11 cellular contexts compared by ENCODE assay signal in the genomic region with DNA sequence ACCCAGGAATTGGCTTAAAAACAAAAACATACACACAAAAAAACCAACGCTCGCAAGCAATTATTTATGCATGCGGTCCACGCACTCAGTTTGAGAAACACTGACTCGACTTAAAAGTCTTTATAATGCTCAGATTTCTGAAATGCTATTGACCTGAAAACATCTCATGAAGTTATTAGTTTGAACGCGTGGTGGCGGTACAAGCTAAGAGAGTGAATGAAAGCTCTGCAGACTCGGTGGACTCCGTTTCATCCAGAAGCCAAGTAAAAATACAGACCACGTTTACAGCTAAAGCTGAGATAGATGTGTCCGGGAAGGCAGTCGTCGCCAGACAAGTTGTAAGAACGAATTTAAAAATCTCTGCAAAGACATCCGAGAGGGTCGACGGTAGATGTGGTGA. TPM values are rescaled to one million over a fixed set of nuclear protein-coding genes. Genes with fewer than 3 reads are reported as not detected.
DNase-seq lines count a peak whose midpoint lies in the region; ATAC-seq, FAIRE-seq and TF ChIP-seq lines count a peak whose summit lies in the region.
"Had no signal": no experiment of that assay in that cellular context is flagged by ENCODE, and none has a peak within 500 bp of the region (broad histone marks: within the 10 kb centered on the region; RNA-seq: fewer than 3 reads in every experiment).

A gene (plus strand): TSS at position 246 of the 400 bp plus-strand sequence. CDS start 201 bp downstream, outside the sequence.

- intact Hi-C loops in uterus (cut with DNase I; ENCODE audit: low total_unique reads) = no loop called here

- peak within 1 kb of the TSS; percentile 42 for H3K4me3 ChIP-seq in A549
- no peak within 1 kb of the TSS for H3K4me3 ChIP-seq in RWPE2 (ENCODE audit: severe bottlenecking)
- no peak within 1 kb of the TSS for H3K4me3 ChIP-seq in foreskin fibroblast (ENCODE audit: low read depth in 1 of 2, low read length in 2 of 2)
- H3K4me3 ChIP-seq in uterus = no peak within 1 kb of the TSS

- H3K27me3 ChIP-seq in RWPE2 (ENCODE audit: insufficient read depth, poor library complexity, severe bottlenecking) (peaks cover 72% of the 10 kb centered on the region), uterus (no peaks in the 10 kb centered on the region)

- no peaks in the 10 kb centered on the region for H3K36me3 ChIP-seq in RWPE2 (ENCODE audit: low read depth)
- no peaks in the 10 kb centered on the region for H3K36me3 ChIP-seq in uterus

- peak within 1 kb of the TSS; percentile 78 for H3K4me2 ChIP-seq in A549

- TF ChIP-seq POLR2A in A549 (IDR thresholded peaks at IDR 0.05; ENCODE audit: low read length) = no peak
- no peak for TF ChIP-seq POLR2A in uterus (IDR thresholded peaks at IDR 0.05)

- H3K9me3 ChIP-seq in A549 = peaks cover 6% of the 10 kb centered on the region; the same call in 2 of the 3 replicates
- peaks cover 2% of the 10 kb centered on the region for H3K9me3 ChIP-seq in RWPE2 (ENCODE audit: severe bottlenecking)
- H3K9me3 ChIP-seq in uterus = peaks cover 0 to 44% of the 10 kb centered on the region in 2 donors

- 20% methylated on average over 18 of the region's 18 CpGs for WGBS in A549 (ENCODE audit: missing lambda C conversion rate)

- no peak for TF ChIP-seq EP300 in A549 (IDR thresholded peaks at IDR 0.05)

- ATAC-seq in A549 (peak; percentile 78 to 91), RWPE2 (ENCODE audit: low read depth) (0 out of 3 replicates have a peak, but pooled peaks have one; percentile 23), HG03439 (IDR thresholded peaks at IDR 0.05; ENCODE audit: unreplicated experiment) (no peak)
- no peak for ATAC-seq in activated CD8-positive, alpha-beta memory T cell treated with anti-CD3 and anti-CD28 coated beads, Interleukin-2, amount 10 ng/mL, durations not matched to agents 7 days and 5 days

- H3K4me1 ChIP-seq in A549 (no peaks in the 10 kb centered on the region), RWPE2 (ENCODE audit: insufficient read depth, poor library complexity, severe bottlenecking) (no peaks in the 10 kb centered on the region), uterus (no peaks in the 10 kb centered on the region)

- no peaks in the 10 kb centered on the region for H3K4me1 Mint-ChIP-seq in activated CD8-positive, alpha-beta memory T cell treated with anti-CD3 and anti-CD28 coated beads, Interleukin-2, amount 10 ng/mL, durations not matched to agents 7 days and 5 days

- TF ChIP-seq CTCF in A549 (IDR thresholded peaks at IDR 0.05) (peak; percentile 41), RWPE2 (IDR thresholded peaks at IDR 0.05; ENCODE audit: poor library complexity, severe bottlenecking) (peak; percentile 64), foreskin fibroblast (IDR thresholded peaks at IDR 0.05; ENCODE audit: low read depth, low read length) (peak; percentile 8), uterus (IDR thresholded peaks at IDR 0.05) (no peak)

- H3K9me3 Mint-ChIP-seq in activated CD8-positive, alpha-beta memory T cell treated with anti-CD3 and anti-CD28 coated beads, Interleukin-2, amount 10 ng/mL, durations not matched to agents 7 days and 5 days (ENCODE audit: low read depth) = peaks cover 8% of the 10 kb centered on the region

- FAIRE-seq in A549 (lab: Jason Lieb, UNC) = no peak

- peak in 1 of 2 experiments; percentile 44; a peak in 3 of 5 replicates for TF ChIP-seq RAD21 in A549 (conservative IDR thresholded peaks at IDR 0.05 in 1 of 2, IDR thresholded peaks at IDR 0.05 in 1 of 2)

- no peaks in the 10 kb centered on the region for H3K27me3 Mint-ChIP-seq in activated CD8-positive, alpha-beta memory T cell treated with anti-CD3 and anti-CD28 coated beads, Interleukin-2, amount 10 ng/mL, durations not matched to agents 7 days and 5 days

- H3K27ac Mint-ChIP-seq in activated CD8-positive, alpha-beta memory T cell treated with anti-CD3 and anti-CD28 coated beads, Interleukin-2, amount 10 ng/mL, durations not matched to agents 7 days and 5 days = no peak within 1 kb of the TSS

- POLR2A ChIA-PET in A549 (lab: Yijun Ruan, JAX) = no interaction called here

- no peak within 1 kb of the TSS for H3K4me3 Mint-ChIP-seq in activated CD8-positive, alpha-beta memory T cell treated with anti-CD3 and anti-CD28 coated beads, Interleukin-2, amount 10 ng/mL, durations not matched to agents 7 days and 5 days

- H3K36me3 Mint-ChIP-seq in activated CD8-positive, alpha-beta memory T cell treated with anti-CD3 and anti-CD28 coated beads, Interleukin-2, amount 10 ng/mL, durations not matched to agents 7 days and 5 days = peaks cover 6% of the 10 kb centered on the region

- CTCF ChIA-PET in A549 (lab: Yijun Ruan, JAX) = interaction anchor here (0.6 to 1.8 kb wide), 21 partner anchors 9 to 1206 kb away, joined by 3 to 8 read pairs (median 3); a partner anchor contains a TSS
- CTCF ChIA-PET in activated CD8-positive, alpha-beta memory T cell treated with anti-CD3 and anti-CD28 coated beads, Interleukin-2, amount 10 ng/mL, durations not matched to agents 7 days and 5 days (lab: Charles Lee) = no interaction called here

- peak; percentile 45 to 56 for DNase-seq in A549 (ENCODE audit: low read depth in 1 of 2, low spot score in 1 of 2)
- DNase-seq in GM03348 (ENCODE audit: low spot score) = peak; percentile 58
- DNase-seq in RWPE2 (ENCODE audit: low spot score) = no peak
- peak in 1 of 2 donors; percentile 2 for DNase-seq in foreskin fibroblast
- no peak for DNase-seq in ecto neural progenitor cell (ENCODE audit: low spot score)
- no peak for DNase-seq in uterus
- no peak for DNase-seq in activated CD8-positive, alpha-beta memory T cell treated with anti-CD3 and anti-CD28 coated beads, Interleukin-2, amount 10 ng/mL, durations not matched to agents 7 days and 5 days
- DNase-seq: DMS79 treated with DMSO at 0.1 percent for 48 hours; effector CD4-positive, alpha-beta T cell had no signal

- H3K27ac ChIP-seq in A549 = no peak within 1 kb of the TSS
- H3K27ac ChIP-seq in RWPE2 (ENCODE audit: poor library complexity, severe bottlenecking) = no peak within 1 kb of the TSS
- H3K27ac ChIP-seq in uterus = no peak within 1 kb of the TSS

TF ChIP-seq in A549, 52 proteins besides CTCF, POLR2A, EP300 and RAD21:
- TF ChIP-seq, protein P1, sequence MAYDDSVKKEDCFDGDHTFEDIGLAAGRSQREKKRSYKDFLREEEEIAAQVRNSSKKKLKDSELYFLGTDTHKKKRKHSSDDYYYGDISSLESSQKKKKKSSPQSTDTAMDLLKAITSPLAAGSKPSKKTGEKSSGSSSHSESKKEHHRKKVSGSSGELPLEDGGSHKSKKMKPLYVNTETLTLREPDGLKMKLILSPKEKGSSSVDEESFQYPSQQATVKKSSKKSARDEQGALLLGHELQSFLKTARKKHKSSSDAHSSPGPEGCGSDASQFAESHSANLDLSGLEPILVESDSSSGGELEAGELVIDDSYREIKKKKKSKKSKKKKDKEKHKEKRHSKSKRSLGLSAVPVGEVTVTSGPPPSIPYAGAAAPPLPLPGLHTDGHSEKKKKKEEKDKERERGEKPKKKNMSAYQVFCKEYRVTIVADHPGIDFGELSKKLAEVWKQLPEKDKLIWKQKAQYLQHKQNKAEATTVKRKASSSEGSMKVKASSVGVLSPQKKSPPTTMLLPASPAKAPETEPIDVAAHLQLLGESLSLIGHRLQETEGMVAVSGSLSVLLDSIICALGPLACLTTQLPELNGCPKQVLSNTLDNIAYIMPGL (CRISPR knock-in tag; IDR thresholded peaks at IDR 0.05; ENCODE audit: borderline replicate concordance) = no peak
- no peak for TF ChIP-seq CEBPB (IDR thresholded peaks at IDR 0.05)
- TF ChIP-seq, protein P2, sequence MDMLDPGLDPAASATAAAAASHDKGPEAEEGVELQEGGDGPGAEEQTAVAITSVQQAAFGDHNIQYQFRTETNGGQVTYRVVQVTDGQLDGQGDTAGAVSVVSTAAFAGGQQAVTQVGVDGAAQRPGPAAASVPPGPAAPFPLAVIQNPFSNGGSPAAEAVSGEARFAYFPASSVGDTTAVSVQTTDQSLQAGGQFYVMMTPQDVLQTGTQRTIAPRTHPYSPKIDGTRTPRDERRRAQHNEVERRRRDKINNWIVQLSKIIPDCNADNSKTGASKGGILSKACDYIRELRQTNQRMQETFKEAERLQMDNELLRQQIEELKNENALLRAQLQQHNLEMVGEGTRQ (IDR thresholded peaks at IDR 0.05) = no peak
- TF ChIP-seq JUN (IDR thresholded peaks at IDR 0.05) = no peak
- TF ChIP-seq EHMT2 (IDR thresholded peaks at IDR 0.05; ENCODE audit: low read depth) = no peak
- no peak for TF ChIP-seq ZFP36 (IDR thresholded peaks at IDR 0.05; ENCODE audit: borderline replicate concordance, partially characterized antibody)
- TF ChIP-seq FOXS1 (CRISPR knock-in tag; IDR thresholded peaks at IDR 0.05) = no peak
- TF ChIP-seq SMC3 (IDR thresholded peaks at IDR 0.05) = no peak
- no peak for TF ChIP-seq ZNF302 (CRISPR knock-in tag; IDR thresholded peaks at IDR 0.05)
- TF ChIP-seq POLR2AphosphoS2 (conservative IDR thresholded peaks at IDR 0.05; ENCODE audit: low read length) = no peak
- TF ChIP-seq JUNB (IDR thresholded peaks at IDR 0.05) = no peak
- TF ChIP-seq CBX8 (IDR thresholded peaks at IDR 0.05) = no peak
TF ChIP-seq in A549: peak in this region for 0.

RNA-seq across cellular contexts. Expression of the gene that starts here (rescaled TPM):
- polyA plus RNA-seq in A549 (2011; rRNA removed) (0.98 and 1.0 TPM in 2 replicates), A549 (2017; fragmentation: RNase III; extraction: RNeasy Plus Mini Kit Qiagen cat#74134 plus additional on column Dnase treatment) (0.79 to 1.0 TPM (median 0.92 TPM) in 3 replicates)
- 0.40 and 0.53 TPM in 2 replicates for polyA plus RNA-seq in A549 (2012; cell fraction: cytosol; rRNA removed)
- 1.5 and 2.1 TPM in 2 replicates for polyA plus RNA-seq in A549 (2012; cell fraction: nucleus; rRNA removed)
- 0.68 and 0.83 TPM in 2 replicates for polyA minus RNA-seq in A549 (2011; rRNA and poly(A)+ RNA removed)
- 1 to 10 TPM in 3 of 4 donors, under 1 TPM in 1; 0.51 to 4.2 (median 1.7) TPM for total RNA-seq in uterus
- total RNA-seq in activated CD8-positive, alpha-beta memory T cell treated with anti-CD3 and anti-CD28 coated beads, Interleukin-2, amount 10 ng/mL, durations not matched to agents 7 days and 5 days = not detected
- total RNA-seq: mononuclear cell had no signal

Comparison
In these comparisons a context has a peak if more than half of its experiments do, and no peak if none do; other contexts are left out.
1. ATAC-seq: peak in A549 (2 of 2) and RWPE2 (single experiment); none in HG03439 (single experiment) and activated CD8-positive, alpha-beta memory T cell treated with anti-CD3 and anti-CD28 coated beads, Interleukin-2, amount 10 ng/mL, durations not matched to agents 7 days and 5 days (single experiment).
2. DNase-seq: peak in A549 (2 of 2) and GM03348 (single experiment); none in RWPE2 (single experiment), ecto neural progenitor cell (single experiment), uterus (0 of 2) and activated CD8-positive, alpha-beta memory T cell treated with anti-CD3 and anti-CD28 coated beads, Interleukin-2, amount 10 ng/mL, durations not matched to agents 7 days and 5 days (single experiment).
3. CTCF ChIP-seq: peak in A549 (single experiment), RWPE2 (single experiment) and foreskin fibroblast (single experiment); none in uterus (0 of 4).